Comparison of ENCODE assay signal across 13 cellular contexts in the genomic region with DNA sequence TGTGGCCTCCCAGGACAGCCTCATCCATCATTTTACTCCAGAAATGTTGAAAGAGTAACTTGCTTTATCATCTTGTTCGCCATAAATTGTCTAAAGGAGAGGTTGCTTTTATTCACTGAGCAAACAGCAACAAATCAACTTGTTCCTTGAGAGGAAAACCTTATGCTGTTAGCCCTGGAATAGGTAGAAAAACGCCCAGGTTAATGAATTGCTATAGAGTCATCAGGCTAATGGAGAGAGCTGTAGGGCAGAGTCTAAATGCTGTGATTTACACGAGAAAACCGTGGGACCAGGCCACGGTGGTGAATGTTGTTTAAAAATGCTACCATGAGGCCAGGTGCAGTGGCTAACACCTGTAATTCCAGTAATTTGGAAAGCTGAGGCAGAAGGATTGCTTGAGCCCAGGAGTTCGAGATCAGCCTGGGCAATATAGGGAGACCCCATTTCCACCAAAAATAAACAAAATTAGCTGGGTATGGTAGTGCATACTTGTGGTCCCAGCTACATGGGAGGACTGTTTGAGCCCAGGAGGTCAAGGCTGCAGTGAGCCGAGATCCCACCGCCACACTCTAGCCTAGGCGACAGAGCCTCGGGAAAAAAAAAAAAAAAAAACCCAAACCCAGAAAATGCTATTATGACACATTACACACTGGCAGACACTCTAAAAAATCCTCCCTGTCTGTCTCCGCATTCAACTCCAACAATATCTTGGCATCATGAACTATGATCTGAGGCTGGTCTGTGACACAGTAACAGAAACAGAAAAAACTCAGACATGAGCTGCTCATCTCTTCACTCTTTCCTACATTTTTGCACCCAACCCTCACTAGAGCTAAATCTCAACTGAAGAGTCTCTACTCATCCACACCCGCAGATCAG.
DNase-seq lines count a peak whose midpoint lies in the region; ATAC-seq and TF ChIP-seq lines count a peak whose summit lies in the region.
"Had no signal": no experiment of that assay in that cellular context is flagged by ENCODE, and none has a peak within 500 bp of the region (broad histone marks: within the 10 kb centered on the region; RNA-seq: fewer than 3 reads in every experiment).

No MANE protein-coding gene starts in this region.

- H3K4me1 Mint-ChIP-seq in GM23338: peaks cover 60% of the 10 kb centered on the region
- H3K4me1 Mint-ChIP-seq: CD8-positive, alpha-beta memory T cell had no signal

- H3K23ac ChIP-seq in neuronal stem cell (ENCODE audit: low read depth, low read length, poor library complexity): no peak overlapping the region

- TF ChIP-seq CTCF in GM23338 (conservative IDR thresholded peaks at IDR 0.05; ENCODE audit: low read depth in 2 of 2) (no peak), foreskin keratinocyte (conservative IDR thresholded peaks at IDR 0.05) (no peak), uterus (IDR thresholded peaks at IDR 0.05) (no peak)

- no peak overlapping the region for H2BK120ac ChIP-seq in neuronal stem cell (ENCODE audit: low read depth, low read length)

- no peak overlapping the region for H2AK5ac ChIP-seq in neuronal stem cell (ENCODE audit: low read depth, low read length)

- no peak overlapping the region for H4K8ac ChIP-seq in neuronal stem cell (ENCODE audit: low read depth, low read length)

- H3F3A ChIP-seq in GM23338 (replicated peaks; ENCODE audit: low read depth): peaks cover 3% of the 10 kb centered on the region

- no CpG with 5 or more reads among the region's 12 CpGs for WGBS in neuronal stem cell (ENCODE audit: extremely low coverage in 2 of 2, insufficient read length in 2 of 2, insufficient replicate concordance in 1 of 2), 2 donors

- no peak for DNase-seq in GM23338 (ENCODE audit: low spot score)
- DNase-seq in SJCRH30: no peak
- DNase-seq in foreskin keratinocyte: no peak
- DNase-seq in neuronal stem cell (ENCODE audit: low spot score): no peak
- no peak for DNase-seq in activated CD8-positive, alpha-beta memory T cell treated with anti-CD3 and anti-CD28 coated beads, Interleukin-2, amount 50 U/mL, for 48 hours
- DNase-seq in NCI-H1436 treated with DMSO at 0.1 percent for 48 hours (lab: John Stamatoyannopoulos, UW): no peak
- no peak for DNase-seq in NCI-H128 (lab: John Stamatoyannopoulos, UW; ENCODE audit: unreplicated experiment)
- DNase-seq in uterus: no peak
- DNase-seq: activated CD4-positive, alpha-beta T cell treated with anti-CD3 and anti-CD28 coated beads for 1 hour; activated effector memory CD4-positive, alpha-beta T cell treated with anti-CD3 and anti-CD28 coated beads, Interleukin-2, amount 50 U/mL, for 16 hours; CD8-positive, alpha-beta memory T cell; effector CD4-positive, alpha-beta T cell; NCI-H187 had no signal

- peaks cover 93% of the 10 kb centered on the region for H3K79me2 ChIP-seq in GM23338 (replicated peaks; ENCODE audit: insufficient read depth)

- H3K27me3 ChIP-seq in GM23338 (ENCODE audit: insufficient read depth) (no peaks in the 10 kb centered on the region), SJCRH30 (no peaks in the 10 kb centered on the region), foreskin keratinocyte (no peaks in the 10 kb centered on the region), neuronal stem cell (ENCODE audit: control insufficient read depth in 3 of 3, insufficient read depth in 3 of 3, low read depth in 1 of 3, low read length in 3 of 3) (no peaks in the 10 kb centered on the region), uterus (no peaks in the 10 kb centered on the region)

- H3K36me3 ChIP-seq in GM23338 (ENCODE audit: insufficient read depth) (peaks cover 5% of the 10 kb centered on the region), SJCRH30 (no peaks in the 10 kb centered on the region), neuronal stem cell (replicated peaks in 1 of 2; ENCODE audit: control insufficient read depth in 2 of 2, insufficient read depth in 2 of 2, low read length in 2 of 2) (peaks cover 0 to 10% of the 10 kb centered on the region in 2 donors), uterus (no peaks in the 10 kb centered on the region)

- H2AFZ ChIP-seq in GM23338 (no peak overlapping the region), neuronal stem cell (ENCODE audit: low read length) (no peak overlapping the region)

- peak overlapping the region; percentile 96 for H3K27ac Mint-ChIP-seq in GM23338
- H3K27ac Mint-ChIP-seq: CD8-positive, alpha-beta memory T cell had no signal

- H3K79me1 ChIP-seq in neuronal stem cell (ENCODE audit: low read depth, low read length): peaks cover 5% of the 10 kb centered on the region

- no peak overlapping the region for H3K18ac ChIP-seq in neuronal stem cell (ENCODE audit: low read length)

- H3K4ac ChIP-seq in neuronal stem cell (ENCODE audit: low read length): no peak overlapping the region

- no peak for TF ChIP-seq POLR2A in uterus (IDR thresholded peaks at IDR 0.05)

- no peak for ATAC-seq in GM23338
- peak; percentile 15 for ATAC-seq in foreskin keratinocyte

- peak overlapping the region; percentile 75 for H3K4me2 ChIP-seq in GM23338
- H3K4me2 ChIP-seq in neuronal stem cell (ENCODE audit: insufficient read depth, low read length, poor library complexity, severe bottlenecking): no peak overlapping the region

- H3K14ac ChIP-seq in neuronal stem cell (ENCODE audit: low read length): no peak overlapping the region

- no peaks in the 10 kb centered on the region for H3K9me3 ChIP-seq in SJCRH30 (replicated peaks)
- no peaks in the 10 kb centered on the region for H3K9me3 ChIP-seq in neuronal stem cell (replicated peaks in 1 of 2; ENCODE audit: control insufficient read depth in 2 of 2, insufficient read depth in 1 of 2, low read depth in 1 of 2, low read length in 2 of 2)
- H3K9me3 ChIP-seq in uterus: no peaks in the 10 kb centered on the region

- H3K9ac ChIP-seq in neuronal stem cell (ENCODE audit: low read depth, low read length, poor library complexity): no peak overlapping the region

- no peak overlapping the region for H2BK15ac ChIP-seq in neuronal stem cell (ENCODE audit: low read length)

- H3K4me3 ChIP-seq in GM23338 (peak overlapping the region; percentile 74), SJCRH30 (peak overlapping the region; percentile 29; the same call in 1 of the 2 replicates), neuronal stem cell (ENCODE audit: low read length in 2 of 2) (peak overlapping the region in 1 of 2 donors; percentile 13), uterus (no peak overlapping the region)

- H2BK5ac ChIP-seq in neuronal stem cell (ENCODE audit: low read length): no peak overlapping the region

- H3K27ac ChIP-seq in GM23338 (ENCODE audit: low read depth) (peak overlapping the region; percentile 93), SJCRH30 (peak overlapping the region; percentile 69), foreskin keratinocyte (peak overlapping the region; percentile 35), neuronal stem cell (replicated peaks; ENCODE audit: low read length) (peak overlapping the region; percentile 89), uterus (no peak overlapping the region)

- no peaks in the 10 kb centered on the region for H3K9me3 Mint-ChIP-seq in GM23338

- peaks cover 25% of the 10 kb centered on the region for H4K20me1 ChIP-seq in GM23338 (replicated peaks; ENCODE audit: insufficient read depth)

- no peaks in the 10 kb centered on the region for H3K9me2 ChIP-seq in GM23338 (ENCODE audit: insufficient read depth)

- intact Hi-C loops in uterus (cut with DNase I; ENCODE audit: low total_unique reads): no loop called here

- H3K27me3 Mint-ChIP-seq in GM23338 (ENCODE audit: insufficient read depth, low read depth, poor library complexity): peaks cover 6% of the 10 kb centered on the region

- H4K91ac ChIP-seq in neuronal stem cell (ENCODE audit: low read depth, low read length, poor library complexity): no peak overlapping the region

- peak overlapping the region; percentile 84 for H3K4me3 Mint-ChIP-seq in GM23338
- H3K4me3 Mint-ChIP-seq: CD8-positive, alpha-beta memory T cell had no signal

- no peak overlapping the region for H2BK12ac ChIP-seq in neuronal stem cell (ENCODE audit: low read length)

- H3K4me1 ChIP-seq in GM23338 (ENCODE audit: insufficient read depth): peaks cover 53% of the 10 kb centered on the region
- H3K4me1 ChIP-seq in SJCRH30: peaks cover 12% of the 10 kb centered on the region
- H3K4me1 ChIP-seq in foreskin keratinocyte: peaks cover 13% of the 10 kb centered on the region
- peaks cover 34 to 56% of the 10 kb centered on the region in 2 donors for H3K4me1 ChIP-seq in neuronal stem cell (ENCODE audit: control insufficient read depth in 2 of 2, insufficient read depth in 1 of 2, low read depth in 1 of 2, low read length in 2 of 2)
- H3K4me1 ChIP-seq in uterus: no peaks in the 10 kb centered on the region

- peaks cover 59% of the 10 kb centered on the region for H3K36me3 Mint-ChIP-seq in GM23338 (ENCODE audit: low read depth)
- H3K36me3 Mint-ChIP-seq: CD8-positive, alpha-beta memory T cell had no signal

TF ChIP-seq in GM23338, 12 proteins besides CTCF, POLR2A, EP300 and RAD21 (continues in another document):
- no peak for TF ChIP-seq EZH2 (IDR thresholded peaks at IDR 0.05; ENCODE audit: low read depth, unreplicated experiment)
- no peak for TF ChIP-seq STAT1 (IDR thresholded peaks at IDR 0.05; ENCODE audit: unreplicated experiment)
- TF ChIP-seq ZNF114 (CRISPR knock-in tag; IDR thresholded peaks at IDR 0.05): no peak
- TF ChIP-seq, protein P1, sequence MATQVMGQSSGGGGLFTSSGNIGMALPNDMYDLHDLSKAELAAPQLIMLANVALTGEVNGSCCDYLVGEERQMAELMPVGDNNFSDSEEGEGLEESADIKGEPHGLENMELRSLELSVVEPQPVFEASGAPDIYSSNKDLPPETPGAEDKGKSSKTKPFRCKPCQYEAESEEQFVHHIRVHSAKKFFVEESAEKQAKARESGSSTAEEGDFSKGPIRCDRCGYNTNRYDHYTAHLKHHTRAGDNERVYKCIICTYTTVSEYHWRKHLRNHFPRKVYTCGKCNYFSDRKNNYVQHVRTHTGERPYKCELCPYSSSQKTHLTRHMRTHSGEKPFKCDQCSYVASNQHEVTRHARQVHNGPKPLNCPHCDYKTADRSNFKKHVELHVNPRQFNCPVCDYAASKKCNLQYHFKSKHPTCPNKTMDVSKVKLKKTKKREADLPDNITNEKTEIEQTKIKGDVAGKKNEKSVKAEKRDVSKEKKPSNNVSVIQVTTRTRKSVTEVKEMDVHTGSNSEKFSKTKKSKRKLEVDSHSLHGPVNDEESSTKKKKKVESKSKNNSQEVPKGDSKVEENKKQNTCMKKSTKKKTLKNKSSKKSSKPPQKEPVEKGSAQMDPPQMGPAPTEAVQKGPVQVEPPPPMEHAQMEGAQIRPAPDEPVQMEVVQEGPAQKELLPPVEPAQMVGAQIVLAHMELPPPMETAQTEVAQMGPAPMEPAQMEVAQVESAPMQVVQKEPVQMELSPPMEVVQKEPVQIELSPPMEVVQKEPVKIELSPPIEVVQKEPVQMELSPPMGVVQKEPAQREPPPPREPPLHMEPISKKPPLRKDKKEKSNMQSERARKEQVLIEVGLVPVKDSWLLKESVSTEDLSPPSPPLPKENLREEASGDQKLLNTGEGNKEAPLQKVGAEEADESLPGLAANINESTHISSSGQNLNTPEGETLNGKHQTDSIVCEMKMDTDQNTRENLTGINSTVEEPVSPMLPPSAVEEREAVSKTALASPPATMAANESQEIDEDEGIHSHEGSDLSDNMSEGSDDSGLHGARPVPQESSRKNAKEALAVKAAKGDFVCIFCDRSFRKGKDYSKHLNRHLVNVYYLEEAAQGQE (IDR thresholded peaks at IDR 0.05; ENCODE audit: unreplicated experiment): no peak

Comparison
In these comparisons a context has a peak if more than half of its experiments do, and no peak if none do; other contexts are left out.
1. H3K27ac ChIP-seq: peak in GM23338 (single experiment), SJCRH30 (single experiment), foreskin keratinocyte (single experiment) and neuronal stem cell (single experiment); none in uterus (0 of 2).
2. H3K4me3 ChIP-seq: peak in GM23338 (single experiment) and SJCRH30 (single experiment); none in uterus (0 of 2).